14 cellular contexts compared by ENCODE assay signal in the genomic region with DNA sequence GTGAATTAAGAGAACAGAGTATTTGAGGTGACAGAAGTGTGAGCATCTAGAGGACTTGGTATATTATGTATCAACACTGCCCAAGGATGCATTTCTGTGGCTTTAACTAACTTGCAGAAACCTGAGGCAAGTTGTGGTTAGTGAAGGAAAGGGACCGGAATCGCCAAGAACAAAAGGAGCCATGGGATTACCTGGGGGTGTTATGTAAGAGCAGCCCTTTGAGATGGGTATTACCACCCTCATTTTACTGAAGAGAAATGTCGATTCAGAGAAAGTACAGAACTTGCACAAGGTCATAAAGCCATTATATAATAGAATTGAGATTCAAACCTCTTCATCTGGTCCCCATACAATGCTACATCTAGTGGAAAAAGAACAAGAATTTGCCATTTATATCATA. TPM values are rescaled to one million over a fixed set of nuclear protein-coding genes. Genes with fewer than 3 reads are reported as not detected.
A peak's percentile ranks its signal among the peaks of the same experiment; 100 is the strongest.
DNase-seq lines count a peak whose midpoint lies in the region; ATAC-seq and TF ChIP-seq lines count a peak whose summit lies in the region.
"Had no signal": no experiment of that assay in that cellular context is flagged by ENCODE, and none has a peak within 500 bp of the region (broad histone marks: within the 10 kb centered on the region; RNA-seq: fewer than 3 reads in every experiment).

No MANE protein-coding gene starts in this region.

- no peak overlapping the region for H2AK5ac ChIP-seq in H9 (ENCODE audit: insufficient read length, low read length)

- no peaks in the 10 kb centered on the region for H3K23me2 ChIP-seq in H9 (ENCODE audit: insufficient read length, low read depth, low read length, poor library complexity, severe bottlenecking)

- POLR2A ChIA-PET in WTC11 (lab: Charles Lee): no interaction called here

- H3K4me2 ChIP-seq in H9 (ENCODE audit: insufficient read depth, insufficient read length, low read length): peak overlapping the region; percentile 19
- H3K4me2 ChIP-seq: A549 had no signal

- no peak for TF ChIP-seq POLR2A in thyroid gland (IDR thresholded peaks at IDR 0.05)

- H3K36me3 ChIP-seq in thyroid gland: no peaks in the 10 kb centered on the region
- H3K36me3 ChIP-seq: BE2C had no signal

- H3K36me3 Mint-ChIP-seq in H9 (ENCODE audit: insufficient read depth in 1 of 3, low read depth in 3 of 3): peaks cover 10 to 13% (median 10%) of the 10 kb centered on the region in 3 experiments
- H3K36me3 Mint-ChIP-seq in WTC11: peaks cover 14% of the 10 kb centered on the region
- no peaks in the 10 kb centered on the region for H3K36me3 Mint-ChIP-seq in stimulated activated naive B cell treated with anti-CD40 and anti-IgM and Interleukin-4, amounts not matched to agents 10 μg/mL and 1 μg/mL and 100 μg/mL, for 72 hours
- H3K36me3 Mint-ChIP-seq: CD4-positive, alpha-beta memory T cell had no signal

- DNase-seq in H9 (no peak), WTC11 (ENCODE audit: low spot score) (no peak), iPS-NIHi11 (ENCODE audit: low spot score) (peak; percentile 45), thyroid gland (no peak)
- DNase-seq in activated T-cell treated with anti-CD3 and anti-CD28 coated beads, Interleukin-2, amount 50 U/mL, for 1 hour: no peak
- no peak for DNase-seq in stimulated activated naive B cell treated with anti-CD40 and anti-IgM and Interleukin-4, amounts not matched to agents 10 μg/mL and 1 μg/mL and 100 μg/mL, for 72 hours
- DNase-seq: BE2C; CD4-positive, alpha-beta memory T cell; COR-L47; GM23248 had no signal

- H3K4ac ChIP-seq in H9 (ENCODE audit: low read depth, low read length): no peak overlapping the region

- ATAC-seq in WTC11 (peak; percentile 63), GM18519 (IDR thresholded peaks at IDR 0.05; ENCODE audit: low FRiP score, unreplicated experiment) (no peak)
- ATAC-seq in stimulated activated naive B cell treated with anti-CD40 and anti-IgM and Interleukin-4, amounts not matched to agents 10 μg/mL and 1 μg/mL and 100 μg/mL, for 72 hours (replicated peaks): no peak
- ATAC-seq: A549, HCT116 had no signal

- H3K9ac ChIP-seq in H9 (ENCODE audit: extremely low read depth, insufficient read length, low read length): no peak overlapping the region
- H3K9ac ChIP-seq: GM23248 had no signal

- H2BK12ac ChIP-seq in H9 (ENCODE audit: insufficient read length, low read depth, low read length): no peak overlapping the region

- no peak overlapping the region for H3K23ac ChIP-seq in H9 (ENCODE audit: insufficient read length, low read depth, low read length)

- H3T11ph ChIP-seq in H9 (ENCODE audit: low read length): no peak overlapping the region

- peak overlapping the region; percentile 0 to 95 (median 82); a peak in 6 of 7 replicates for H3K27ac Mint-ChIP-seq in H9
- peak overlapping the region; percentile 91 for H3K27ac Mint-ChIP-seq in WTC11
- no peak overlapping the region for H3K27ac Mint-ChIP-seq in stimulated activated naive B cell treated with anti-CD40 and anti-IgM and Interleukin-4, amounts not matched to agents 10 μg/mL and 1 μg/mL and 100 μg/mL, for 72 hours
- H3K27ac Mint-ChIP-seq: CD4-positive, alpha-beta memory T cell had no signal

- no CpG with 5 or more reads among the region's 3 CpGs for WGBS in H9 (ENCODE audit: extremely low coverage, insufficient read length, low lambda C conversion rate)
- WGBS in thyroid gland, 2 donors: 73 to 74% methylated on average over 3 of the region's 3 CpGs

- H4K8ac ChIP-seq in H9 (replicated peaks; ENCODE audit: insufficient read length, low read depth, low read length): no peak overlapping the region

- H3K4me3 Mint-ChIP-seq in H9 (peak overlapping the region in 1 of 2 experiments; percentile 9; a peak in 1 of 5 replicates), WTC11 (peak overlapping the region; percentile 5)
- H3K4me3 Mint-ChIP-seq in stimulated activated naive B cell treated with anti-CD40 and anti-IgM and Interleukin-4, amounts not matched to agents 10 μg/mL and 1 μg/mL and 100 μg/mL, for 72 hours: no peak overlapping the region
- H3K4me3 Mint-ChIP-seq: CD4-positive, alpha-beta memory T cell had no signal

- CTCF ChIA-PET in WTC11 (lab: Charles Lee): no interaction called here

- no peak overlapping the region for H2BK15ac ChIP-seq in H9 (ENCODE audit: low read depth, low read length)

- no peak overlapping the region for H2BK20ac ChIP-seq in H9 (ENCODE audit: low read depth, low read length, poor library complexity, severe bottlenecking)

- H2BK5ac ChIP-seq in H9 (ENCODE audit: insufficient read length, low read length): no peak overlapping the region

- no peak overlapping the region for H3K56ac ChIP-seq in H9 (ENCODE audit: insufficient read length, low read depth, low read length)

- H3K4me3 ChIP-seq in thyroid gland (replicated peaks in 1 of 3): no peak overlapping the region
- H3K4me3 ChIP-seq: A549, GM23248 had no signal

- H3K9me3 ChIP-seq in H9 (ENCODE audit: control insufficient read depth, low read depth, low read length): no peaks in the 10 kb centered on the region
- no peaks in the 10 kb centered on the region for H3K9me3 ChIP-seq in thyroid gland
- H3K9me3 ChIP-seq: A549, BE2C had no signal

- no peak overlapping the region for H3K18ac ChIP-seq in H9 (ENCODE audit: insufficient read length, low read depth, low read length)

- no peaks in the 10 kb centered on the region for H4K20me1 ChIP-seq in H9 (ENCODE audit: control insufficient read depth, insufficient read depth, insufficient read length)

- H3K27me3 ChIP-seq in H9 (ENCODE audit: insufficient read depth, low read length) (no peaks in the 10 kb centered on the region), thyroid gland (no peaks in the 10 kb centered on the region)
- H3K27me3 ChIP-seq: BE2C had no signal

- H2BK120ac ChIP-seq in H9 (ENCODE audit: low read depth, low read length, poor library complexity, severe bottlenecking): no peak overlapping the region

- intact Hi-C loops in thyroid gland (cut with DNase I): no loop called here

- H3K4me1 Mint-ChIP-seq in H9 (peaks cover 66 to 67% of the 10 kb centered on the region in 2 experiments), WTC11 (peaks cover 67% of the 10 kb centered on the region)
- H3K4me1 Mint-ChIP-seq in stimulated activated naive B cell treated with anti-CD40 and anti-IgM and Interleukin-4, amounts not matched to agents 10 μg/mL and 1 μg/mL and 100 μg/mL, for 72 hours: no peaks in the 10 kb centered on the region
- H3K4me1 Mint-ChIP-seq: CD4-positive, alpha-beta memory T cell had no signal

- H4K5ac ChIP-seq in H9 (ENCODE audit: insufficient read length, low read depth, low read length): no peak overlapping the region

- no peaks in the 10 kb centered on the region for H3K79me2 ChIP-seq in H9 (ENCODE audit: insufficient read depth, low read length)

- TF ChIP-seq CTCF in H9 (conservative IDR thresholded peaks at IDR 0.05) (no peak), WTC11 (IDR thresholded peaks at IDR 0.05) (no peak), thyroid gland (IDR thresholded peaks at IDR 0.05) (no peak)

- peak overlapping the region; percentile 80 for H3K27ac ChIP-seq in H9 (ENCODE audit: insufficient read length, low read depth, low read length)
- H3K27ac ChIP-seq in thyroid gland: no peak overlapping the region
- H3K27ac ChIP-seq: A549, C4-2B, GM23248 had no signal

- H3K4me1 ChIP-seq in H9 (ENCODE audit: insufficient read depth, low read length): peaks cover 10% of the 10 kb centered on the region
- H3K4me1 ChIP-seq in thyroid gland: no peaks in the 10 kb centered on the region
- H3K4me1 ChIP-seq: A549, BE2C had no signal

- H3K9me3 Mint-ChIP-seq in H9 (peaks cover 5% of the 10 kb centered on the region in 2 experiments; a peak in 3 of 5 replicates), WTC11 (peaks cover 7% of the 10 kb centered on the region)
- peaks cover 3 to 4% of the 10 kb centered on the region in 2 donors for H3K9me3 Mint-ChIP-seq in stimulated activated naive B cell treated with anti-CD40 and anti-IgM and Interleukin-4, amounts not matched to agents 10 μg/mL and 1 μg/mL and 100 μg/mL, for 72 hours

- no peak overlapping the region for H4K91ac ChIP-seq in H9 (ENCODE audit: insufficient read length, low read depth, low read length)

- no peak overlapping the region for H2AFZ ChIP-seq in H9 (ENCODE audit: low read length)
- H2AFZ ChIP-seq: GM23248 had no signal

- no peaks in the 10 kb centered on the region for H3K27me3 Mint-ChIP-seq in H9 (ENCODE audit: low read depth)
- no peaks in the 10 kb centered on the region for H3K27me3 Mint-ChIP-seq in WTC11 (ENCODE audit: low read depth)
- no peaks in the 10 kb centered on the region for H3K27me3 Mint-ChIP-seq in stimulated activated naive B cell treated with anti-CD40 and anti-IgM and Interleukin-4, amounts not matched to agents 10 μg/mL and 1 μg/mL and 100 μg/mL, for 72 hours

- no peak overlapping the region for H3K14ac ChIP-seq in H9 (ENCODE audit: insufficient read depth, low read length)

- no peaks in the 10 kb centered on the region for H3K79me1 ChIP-seq in H9 (ENCODE audit: insufficient read depth, low read depth, low read length, poor library complexity, severe bottlenecking)

TF ChIP-seq in WTC11, 78 proteins besides CTCF, POLR2A, EP300 and RAD21 (continues in another document):
- TF ChIP-seq, protein P1, sequence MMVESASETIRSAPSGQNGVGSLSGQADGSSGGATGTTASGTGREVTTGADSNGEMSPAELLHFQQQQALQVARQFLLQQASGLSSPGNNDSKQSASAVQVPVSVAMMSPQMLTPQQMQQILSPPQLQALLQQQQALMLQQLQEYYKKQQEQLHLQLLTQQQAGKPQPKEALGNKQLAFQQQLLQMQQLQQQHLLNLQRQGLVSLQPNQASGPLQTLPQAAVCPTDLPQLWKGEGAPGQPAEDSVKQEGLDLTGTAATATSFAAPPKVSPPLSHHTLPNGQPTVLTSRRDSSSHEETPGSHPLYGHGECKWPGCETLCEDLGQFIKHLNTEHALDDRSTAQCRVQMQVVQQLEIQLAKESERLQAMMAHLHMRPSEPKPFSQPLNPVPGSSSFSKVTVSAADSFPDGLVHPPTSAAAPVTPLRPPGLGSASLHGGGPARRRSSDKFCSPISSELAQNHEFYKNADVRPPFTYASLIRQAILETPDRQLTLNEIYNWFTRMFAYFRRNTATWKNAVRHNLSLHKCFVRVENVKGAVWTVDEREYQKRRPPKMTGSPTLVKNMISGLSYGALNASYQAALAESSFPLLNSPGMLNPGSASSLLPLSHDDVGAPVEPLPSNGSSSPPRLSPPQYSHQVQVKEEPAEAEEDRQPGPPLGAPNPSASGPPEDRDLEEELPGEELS (CRISPR knock-in tag; IDR thresholded peaks at IDR 0.05): no peak
- no peak for TF ChIP-seq NFE2L1 (CRISPR knock-in tag; IDR thresholded peaks at IDR 0.05)
- TF ChIP-seq JAZF1 (CRISPR knock-in tag; IDR thresholded peaks at IDR 0.05): no peak

RNA-seq across cellular contexts. Expression of a gene that starts 14.3 kb away (rescaled TPM):
- total RNA-seq in H9 (2021): 49.1 and 49.6 TPM in 2 replicates
- 58.1 to 71.0 TPM (median 59.7 TPM) in 3 replicates for total RNA-seq in WTC11 (2021)
- 10 to 100 TPM; 41.8 to 82.2 (median 68.1) TPM for total RNA-seq in thyroid gland
- total RNA-seq: CD4-positive, alpha-beta memory T cell had no signal
